ENCODE assay signal across 17 cellular contexts in genomic region chr7:139661875-139662274, GRCh38.
DNase-seq lines count a peak whose midpoint lies in the region; ATAC-seq and TF ChIP-seq lines count a peak whose summit lies in the region.
"Had no signal": no experiment of that assay in that cellular context is flagged by ENCODE, and none has a peak within 500 bp of the region (broad histone marks: within the 10 kb centered on the region; RNA-seq: fewer than 3 reads in every experiment).

No MANE protein-coding gene starts in this region.

- peaks cover 13% of the 10 kb centered on the region for H3K4me1 ChIP-seq in Caco-2

- peaks cover under 1% of the 10 kb centered on the region for H3K36me3 Mint-ChIP-seq in Caco-2 (ENCODE audit: insufficient read depth, unreplicated experiment)
- peaks cover 11% of the 10 kb centered on the region for H3K36me3 Mint-ChIP-seq in memory B cell
- no peaks in the 10 kb centered on the region for H3K36me3 Mint-ChIP-seq in activated naive CD4-positive, alpha-beta T cell treated with anti-CD3 and anti-CD28 coated beads for 36 hours (ENCODE audit: low read depth)

- CTCF ChIA-PET in Caco-2 (lab: Charles Lee) = interaction anchor here (0.6 kb wide), 1 partner anchor 153 kb away, joined by 3 read pairs; no protein-coding TSS in a partner anchor
- CTCF ChIA-PET in activated naive CD4-positive, alpha-beta T cell treated with anti-CD3 and anti-CD28 coated beads for 36 hours (lab: Charles Lee) = interaction anchor here (1.3 to 3.3 kb wide), 2 partner anchors 15 to 326 kb away, joined by 3 to 22 read pairs; no protein-coding TSS in a partner anchor

- no peak for DNase-seq in Caco-2
- DNase-seq in caudate nucleus (lab: John Stamatoyannopoulos, UW) = no peak
- no peak for DNase-seq in memory B cell (ENCODE audit: low spot score in 2 of 2)
- DNase-seq in retina = peak; percentile 2
- no peak for DNase-seq in A172 (ENCODE audit: low spot score)
- no peak for DNase-seq in activated naive CD4-positive, alpha-beta T cell treated with anti-CD3 and anti-CD28 coated beads for 36 hours
- DNase-seq in activated CD8-positive, alpha-beta memory T cell treated with anti-CD3 and anti-CD28 coated beads for 24 hours = no peak
- DNase-seq: Calu3; CD4-positive, alpha-beta T cell; GF-D8; MM.1S; NCI-H1092; NCI-H1436 treated with DMSO at 0.1 percent for 48 hours; NCI-H526; PC-9 had no signal

- H3K27me3 ChIP-seq in Caco-2 (replicated peaks; ENCODE audit: control insufficient read depth, insufficient read depth, low read length) = no peaks in the 10 kb centered on the region

- intact Hi-C loops in Caco-2 (cut with micrococcal nuclease; ENCODE audit: unreplicated experiment) = no loop called here
- intact Hi-C loops in activated naive CD4-positive, alpha-beta T cell treated with anti-CD3 and anti-CD28 coated beads for 36 hours (cut with micrococcal nuclease) = no loop called here

- no peak for TF ChIP-seq CTCF in Caco-2 (IDR thresholded peaks at IDR 0.05; ENCODE audit: insufficient read depth in 1 of 2, low read depth in 1 of 2, low read length in 1 of 2, severe bottlenecking in 1 of 2, unreplicated experiment in 1 of 2)

- no peak overlapping the region for H3K4me3 ChIP-seq in Caco-2 (ENCODE audit: low read depth, low read length)
- H3K4me3 ChIP-seq: GM12878, PC-9 had no signal

- no peaks in the 10 kb centered on the region for H3K27me3 Mint-ChIP-seq in Caco-2 (ENCODE audit: insufficient read depth, unreplicated experiment)
- no peaks in the 10 kb centered on the region for H3K27me3 Mint-ChIP-seq in memory B cell
- H3K27me3 Mint-ChIP-seq in activated naive CD4-positive, alpha-beta T cell treated with anti-CD3 and anti-CD28 coated beads for 36 hours (ENCODE audit: low read depth) = no peaks in the 10 kb centered on the region
- H3K27me3 Mint-ChIP-seq: CD4-positive, alpha-beta T cell had no signal

- no TSS peak for BruUV-seq in Caco-2 (replicated peaks; lab: Mats Ljungman, UMichigan)

- H3K9me3 Mint-ChIP-seq in Caco-2 (ENCODE audit: unreplicated experiment) (no peaks in the 10 kb centered on the region), memory B cell (no peaks in the 10 kb centered on the region)
- no peaks in the 10 kb centered on the region for H3K9me3 Mint-ChIP-seq in activated naive CD4-positive, alpha-beta T cell treated with anti-CD3 and anti-CD28 coated beads for 36 hours
- H3K9me3 Mint-ChIP-seq: CD4-positive, alpha-beta T cell had no signal

- H3K9me3 ChIP-seq in Caco-2 = no peaks in the 10 kb centered on the region

- POLR2A ChIA-PET in Caco-2 (lab: Charles Lee) = interaction anchor here (0.7 kb wide), 1 partner anchor 46 kb away, joined by 8 read pairs; no protein-coding TSS in a partner anchor

- H3K4me1 Mint-ChIP-seq in Caco-2 (ENCODE audit: low read depth, unreplicated experiment) = peaks cover 30% of the 10 kb centered on the region
- peaks cover 28% of the 10 kb centered on the region for H3K4me1 Mint-ChIP-seq in memory B cell
- H3K4me1 Mint-ChIP-seq in activated naive CD4-positive, alpha-beta T cell treated with anti-CD3 and anti-CD28 coated beads for 36 hours (ENCODE audit: low read depth) = peaks cover 13% of the 10 kb centered on the region

- no peaks in the 10 kb centered on the region; the same call in 1 of the 2 replicates for H3K36me3 ChIP-seq in Caco-2 (ENCODE audit: control insufficient read depth, insufficient read depth, low read length)

- H3K27ac Mint-ChIP-seq in Caco-2 (ENCODE audit: unreplicated experiment) (peak overlapping the region; percentile 46), memory B cell (peak overlapping the region; percentile 18)
- H3K27ac Mint-ChIP-seq in activated naive CD4-positive, alpha-beta T cell treated with anti-CD3 and anti-CD28 coated beads for 36 hours = no peak overlapping the region
- H3K27ac Mint-ChIP-seq: CD4-positive, alpha-beta T cell had no signal

- peak overlapping the region; percentile 83 for H3K27ac ChIP-seq in caudate nucleus (ENCODE audit: low read depth, low read length)
- H3K27ac ChIP-seq: PC-9 had no signal

- ATAC-seq in memory B cell (ENCODE audit: low read depth) (no peak), GM18520 (IDR thresholded peaks at IDR 0.05; ENCODE audit: unreplicated experiment) (no peak)
- ATAC-seq: GM12878 had no signal

- H3K4me3 Mint-ChIP-seq in Caco-2 (ENCODE audit: unreplicated experiment) (no peak overlapping the region), memory B cell (no peak overlapping the region)
- no peak overlapping the region for H3K4me3 Mint-ChIP-seq in activated naive CD4-positive, alpha-beta T cell treated with anti-CD3 and anti-CD28 coated beads for 36 hours
- H3K4me3 Mint-ChIP-seq: CD4-positive, alpha-beta T cell had no signal
